16 cellular contexts compared by ENCODE assay signal in the genomic region with DNA sequence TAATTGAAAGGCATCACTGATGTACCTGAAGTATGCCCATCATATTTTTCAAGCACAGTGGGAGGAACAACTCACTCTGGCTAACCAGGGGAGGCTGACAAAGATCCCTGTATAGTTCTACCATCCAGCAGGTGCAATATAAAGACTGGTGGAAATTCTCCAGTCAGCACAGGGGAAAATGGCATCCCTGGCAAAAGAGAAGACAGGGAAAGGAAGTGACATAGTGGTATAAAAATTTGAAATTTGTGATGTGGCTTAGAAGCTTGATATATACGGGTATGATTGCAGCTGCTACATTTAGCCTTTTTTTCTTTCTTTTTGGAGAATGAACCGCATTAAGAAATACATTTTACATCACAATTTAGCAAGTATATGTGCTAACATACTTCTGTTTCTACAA.
DNase-seq lines count a peak whose midpoint lies in the region; TF ChIP-seq lines count a peak whose summit lies in the region.
"Had no signal": no experiment of that assay in that cellular context is flagged by ENCODE, and none has a peak within 500 bp of the region (broad histone marks: within the 10 kb centered on the region; RNA-seq: fewer than 3 reads in every experiment).

No MANE protein-coding gene starts in this region.

- H3K9me2 ChIP-seq in GM23248 (ENCODE audit: insufficient read depth) = no peaks in the 10 kb centered on the region

- H3K36me3 ChIP-seq in GM23248 (ENCODE audit: low read depth) = no peaks in the 10 kb centered on the region
- no peaks in the 10 kb centered on the region for H3K36me3 ChIP-seq in SJCRH30
- no peaks in the 10 kb centered on the region for H3K36me3 ChIP-seq in mesendoderm (ENCODE audit: control insufficient read depth, insufficient read depth, low read length)
- no peaks in the 10 kb centered on the region for H3K36me3 ChIP-seq in ovary
- H3K36me3 ChIP-seq: BLaER1 had no signal

- no peak overlapping the region for H3K4ac ChIP-seq in mesendoderm (ENCODE audit: low read depth, low read length)

- H3K27me3 ChIP-seq in GM23248 (replicated peaks; ENCODE audit: insufficient read depth) = no peaks in the 10 kb centered on the region
- no peaks in the 10 kb centered on the region for H3K27me3 ChIP-seq in SJCRH30
- no peaks in the 10 kb centered on the region for H3K27me3 ChIP-seq in mesendoderm (ENCODE audit: insufficient read depth, low read length, poor library complexity)
- no peaks in the 10 kb centered on the region for H3K27me3 ChIP-seq in ovary
- H3K27me3 ChIP-seq: BLaER1 had no signal

- H3K79me2 ChIP-seq in GM23248 (ENCODE audit: insufficient read depth) = no peaks in the 10 kb centered on the region
- no peaks in the 10 kb centered on the region for H3K79me2 ChIP-seq in mesendoderm (ENCODE audit: control insufficient read depth, insufficient read depth, low read length)

- H2AK5ac ChIP-seq in mesendoderm (ENCODE audit: low read length) = no peak overlapping the region

- WGBS in GM23248 (ENCODE audit: low coverage in 1 of 2, low lambda C conversion rate in 2 of 2, missing lambda C conversion rate in 2 of 2), 2 experiments = 88 to 96% methylated on average over 2 of the region's 2 CpGs
- WGBS in mesendoderm (ENCODE audit: extremely low coverage, insufficient coverage, low lambda C conversion rate) = no CpG with 5 or more reads among the region's 2 CpGs
- 83 to 90% (median 84%) methylated on average over 2 of the region's 2 CpGs for WGBS in ovary, 3 donors

- H3K18ac ChIP-seq in mesendoderm (ENCODE audit: low read length) = no peak overlapping the region

- H3K56ac ChIP-seq in mesendoderm (ENCODE audit: low read length) = no peak overlapping the region

- H3K4me3 ChIP-seq in GM23248 (no peak overlapping the region), SJCRH30 (no peak overlapping the region), mesendoderm (ENCODE audit: low read length) (no peak overlapping the region), ovary (no peak overlapping the region)
- H3K4me3 ChIP-seq: BLaER1, K562, PC-9 had no signal

- peaks cover 22% of the 10 kb centered on the region for H3F3A ChIP-seq in GM23248 (ENCODE audit: insufficient read depth)

- no peak overlapping the region for H2BK5ac ChIP-seq in mesendoderm (ENCODE audit: low read length)

- H3K79me1 ChIP-seq in mesendoderm (ENCODE audit: low read length) = peaks cover 1% of the 10 kb centered on the region

- H3K27ac ChIP-seq in GM23248 = no peak overlapping the region
- H3K27ac ChIP-seq in SJCRH30 = peak overlapping the region; percentile 52
- no peak overlapping the region for H3K27ac ChIP-seq in mesendoderm (ENCODE audit: low read depth, low read length)
- no peak overlapping the region for H3K27ac ChIP-seq in ovary
- H3K27ac ChIP-seq: BLaER1, PC-9 had no signal

- intact Hi-C loops in ovary (cut with DNase I) = no loop called here

- no peak overlapping the region for H2BK120ac ChIP-seq in mesendoderm (ENCODE audit: low read depth, low read length)

- TF ChIP-seq CTCF in ovary (IDR thresholded peaks at IDR 0.05) = no peak

- DNase-seq in A172 (ENCODE audit: low spot score) (peak; percentile 9), GM23248 (peak; percentile 12), SJCRH30 (peak in 1 of 2 experiments; percentile 11), mesendoderm (no peak), ovary (no peak), HuH-7 (ENCODE audit: low spot score) (no peak), NAMALWA (ENCODE audit: low spot score) (no peak)
- DNase-seq: Calu3; CD8-positive, alpha-beta T cell; DMS79; H9; NCI-H2227 treated with DMSO at 0.1 percent for 48 hours; NCI-H524; PC-9 had no signal

- H3K4me1 ChIP-seq in GM23248 (ENCODE audit: insufficient read depth) = peaks cover 25% of the 10 kb centered on the region
- peaks cover 31% of the 10 kb centered on the region for H3K4me1 ChIP-seq in SJCRH30
- H3K4me1 ChIP-seq in mesendoderm (ENCODE audit: control insufficient read depth, low read depth, low read length) = peaks cover 8% of the 10 kb centered on the region
- H3K4me1 ChIP-seq in ovary (ENCODE audit: insufficient read depth) = no peaks in the 10 kb centered on the region

- H3K4me2 ChIP-seq in GM23248 (ENCODE audit: unreplicated experiment) = no peak overlapping the region
- no peak overlapping the region for H3K4me2 ChIP-seq in mesendoderm (ENCODE audit: low read length)
- H3K4me2 ChIP-seq: BLaER1, PC-9 had no signal

- no peaks in the 10 kb centered on the region for H3K9me3 ChIP-seq in GM23248 (ENCODE audit: low read depth)
- no peaks in the 10 kb centered on the region for H3K9me3 ChIP-seq in SJCRH30 (replicated peaks)
- no peaks in the 10 kb centered on the region for H3K9me3 ChIP-seq in ovary
- H3K9me3 ChIP-seq: BLaER1 had no signal

- H4K8ac ChIP-seq in mesendoderm (ENCODE audit: low read depth, low read length) = no peak overlapping the region

- TF ChIP-seq EP300 in ovary (IDR thresholded peaks at IDR 0.05) = no peak

- no peak for TF ChIP-seq POLR2A in ovary (IDR thresholded peaks at IDR 0.05)

- no peaks in the 10 kb centered on the region for H4K20me1 ChIP-seq in GM23248 (ENCODE audit: insufficient read depth)
- H4K20me1 ChIP-seq: BLaER1 had no signal

- no peak overlapping the region for H3K23ac ChIP-seq in mesendoderm (ENCODE audit: low read length)

- no peak overlapping the region for H2AFZ ChIP-seq in GM23248
- H2AFZ ChIP-seq: PC-9 had no signal

- peak overlapping the region; percentile 19 for H2BK15ac ChIP-seq in mesendoderm (replicated peaks; ENCODE audit: low read depth)

- no peak overlapping the region for H4K5ac ChIP-seq in mesendoderm (ENCODE audit: low read length)

- H3K9ac ChIP-seq in GM23248 (no peak overlapping the region), mesendoderm (ENCODE audit: low read length) (no peak overlapping the region)
- H3K9ac ChIP-seq: BLaER1 had no signal

- in situ Hi-C loops in GM23248 (cut with MboI) = loop anchor here (25.0 kb wide), 1 partner anchor 1536 kb away; no protein-coding TSS in a partner anchor

Comparison
In these comparisons a context has a peak if more than half of its experiments do, and no peak if none do; other contexts are left out.
1. DNase-seq: peak in A172 (single experiment) and GM23248 (single experiment); none in mesendoderm (single experiment), ovary (0 of 5), HuH-7 (single experiment) and NAMALWA (single experiment).